Comparison of ENCODE assay signal across 13 cellular contexts in the genomic region with DNA sequence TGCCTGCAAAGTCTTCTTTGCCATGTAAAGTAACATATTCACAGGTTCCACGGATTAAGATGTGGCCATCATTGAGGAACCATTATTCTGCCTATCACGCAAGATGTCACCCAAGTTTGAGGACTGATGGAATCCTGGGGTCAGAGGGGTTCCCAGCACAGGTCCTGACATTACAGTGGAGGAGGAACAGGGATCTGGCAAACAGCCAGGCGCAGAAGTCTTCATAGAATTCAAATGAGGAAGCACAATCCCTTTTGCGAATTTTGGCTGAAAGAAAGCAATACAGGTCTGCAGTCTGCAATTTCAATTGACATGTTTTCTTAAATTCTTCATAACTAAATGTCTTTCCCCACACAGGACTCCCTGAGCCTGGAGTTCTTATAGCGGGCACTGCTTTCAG. TPM values are rescaled to one million over a fixed set of nuclear protein-coding genes. Genes with fewer than 3 reads are reported as not detected.
A peak's percentile ranks its signal among the peaks of the same experiment; 100 is the strongest.
DNase-seq lines count a peak whose midpoint lies in the region; ATAC-seq and TF ChIP-seq lines count a peak whose summit lies in the region.
"Had no signal": no experiment of that assay in that cellular context is flagged by ENCODE, and none has a peak within 500 bp of the region (broad histone marks: within the 10 kb centered on the region; RNA-seq: fewer than 3 reads in every experiment).

No MANE protein-coding gene starts in this region.

- no peaks in the 10 kb centered on the region for H3K79me2 ChIP-seq in PC-3 (ENCODE audit: low read length)

- H3K27me3 ChIP-seq in right cardiac atrium (ENCODE audit: control insufficient read depth, insufficient read depth) (no peaks in the 10 kb centered on the region), PC-3 (ENCODE audit: low read length) (no peaks in the 10 kb centered on the region)

- H3K4me3 ChIP-seq in right cardiac atrium (ENCODE audit: low read length) (no peak overlapping the region), PC-3 (ENCODE audit: low read length) (no peak overlapping the region)

- DNase-seq in Right ventricle myocardium superior: peak; percentile 53
- DNase-seq in cardiac septum (ENCODE audit: low spot score): no peak
- peak; percentile 20 for DNase-seq in OCI-M1 (lab: John Stamatoyannopoulos, UW)
- DNase-seq in right cardiac atrium: peak in 2 of 3 donors; percentile 27 to 72
- no peak for DNase-seq in PC-3
- DNase-seq: activated CD4-positive, alpha-beta T cell treated with anti-CD3 and anti-CD28 coated beads for 48 hours; activated naive CD4-positive, alpha-beta T cell treated with anti-CD3 and anti-CD28 coated beads for 36 hours; Karpas-422; NCI-H1417; NCI-H524; stimulated activated naive CD4-positive, alpha-beta T cell had no signal

- H4K20me1 ChIP-seq in PC-3 (ENCODE audit: low read length): no peaks in the 10 kb centered on the region

- no peak overlapping the region for H3K9ac ChIP-seq in PC-3 (ENCODE audit: low read length)

- H3K9me3 ChIP-seq in right cardiac atrium (ENCODE audit: control insufficient read depth, low read length): no peaks in the 10 kb centered on the region
- H3K9me3 ChIP-seq in PC-3 (ENCODE audit: low read length): no peaks in the 10 kb centered on the region

- no peaks in the 10 kb centered on the region for H3K9me2 ChIP-seq in PC-3 (replicated peaks; ENCODE audit: low read length)

- BruUV-seq in PC-3 (replicated peaks; lab: Mats Ljungman, UMichigan): no TSS peak

- POLR2A ChIA-PET in PC-3 (lab: Charles Lee; ENCODE audit: unreplicated experiment): interaction anchor here (0.6 kb wide), 1 partner anchor 13 kb away, joined by 3 read pairs; no protein-coding TSS in a partner anchor

- CTCF ChIA-PET in PC-3 (lab: Charles Lee): no interaction called here

- H3K4me2 ChIP-seq in PC-3 (ENCODE audit: low read length): no peak overlapping the region

- WGBS in right cardiac atrium: 92% methylated on average over 5 of the region's 5 CpGs

- H3F3A ChIP-seq in PC-3 (ENCODE audit: low read length, unreplicated experiment): no peaks in the 10 kb centered on the region

- no peaks in the 10 kb centered on the region for H3K36me3 ChIP-seq in PC-3 (ENCODE audit: low read depth, low read length)

- H3K27ac ChIP-seq in right cardiac atrium (ENCODE audit: low read length) (no peak overlapping the region), PC-3 (ENCODE audit: low read length) (no peak overlapping the region)

- no peak for ATAC-seq in Right ventricle myocardium superior (ENCODE audit: poor library complexity)
- no peak for ATAC-seq in right cardiac atrium
- ATAC-seq in HG03457 (IDR thresholded peaks at IDR 0.05; ENCODE audit: unreplicated experiment): no peak
- ATAC-seq in GM21717 (IDR thresholded peaks at IDR 0.05; ENCODE audit: unreplicated experiment): no peak
- no peak for ATAC-seq in PC-3

- no peaks in the 10 kb centered on the region for H3K4me1 ChIP-seq in right cardiac atrium (ENCODE audit: control insufficient read depth, insufficient read depth, low read length)
- no peaks in the 10 kb centered on the region for H3K4me1 ChIP-seq in PC-3 (ENCODE audit: insufficient read depth, low read length)

- intact Hi-C loops in Right ventricle myocardium superior (cut with DNase I): no loop called here
- intact Hi-C loops in cardiac septum (cut with DNase I): no loop called here
- intact Hi-C loops in right cardiac atrium (cut with DNase I): no loop called here
- intact Hi-C loops in PC-3 (cut with micrococcal nuclease): no loop called here

- no peak overlapping the region for H2AFZ ChIP-seq in PC-3 (ENCODE audit: low read length)

- TF ChIP-seq CTCF in PC-3 (conservative IDR thresholded peaks at IDR 0.05; ENCODE audit: low read depth, low read length): no peak

RNA-seq across cellular contexts. Expression of a gene that starts 14.5 kb away (rescaled TPM):
- total RNA-seq in Right ventricle myocardium superior (4.2 TPM), cardiac septum (3.8 TPM), right cardiac atrium (1 to 10 TPM; 3.3 to 8.5 (median 6.2) TPM), PC-3 (2014; rRNA removed) (3.0 TPM in 2 replicates)
- polyA plus RNA-seq in right cardiac atrium: 3.5 TPM

Comparison
In these comparisons a context has a peak if more than half of its experiments do, and no peak if none do; other contexts are left out.
1. DNase-seq: peak in Right ventricle myocardium superior (single experiment), OCI-M1 (single experiment) and right cardiac atrium (2 of 3); none in cardiac septum (single experiment) and PC-3 (single experiment).